ENCODE assay signal across 8 cellular contexts in the genomic region with DNA sequence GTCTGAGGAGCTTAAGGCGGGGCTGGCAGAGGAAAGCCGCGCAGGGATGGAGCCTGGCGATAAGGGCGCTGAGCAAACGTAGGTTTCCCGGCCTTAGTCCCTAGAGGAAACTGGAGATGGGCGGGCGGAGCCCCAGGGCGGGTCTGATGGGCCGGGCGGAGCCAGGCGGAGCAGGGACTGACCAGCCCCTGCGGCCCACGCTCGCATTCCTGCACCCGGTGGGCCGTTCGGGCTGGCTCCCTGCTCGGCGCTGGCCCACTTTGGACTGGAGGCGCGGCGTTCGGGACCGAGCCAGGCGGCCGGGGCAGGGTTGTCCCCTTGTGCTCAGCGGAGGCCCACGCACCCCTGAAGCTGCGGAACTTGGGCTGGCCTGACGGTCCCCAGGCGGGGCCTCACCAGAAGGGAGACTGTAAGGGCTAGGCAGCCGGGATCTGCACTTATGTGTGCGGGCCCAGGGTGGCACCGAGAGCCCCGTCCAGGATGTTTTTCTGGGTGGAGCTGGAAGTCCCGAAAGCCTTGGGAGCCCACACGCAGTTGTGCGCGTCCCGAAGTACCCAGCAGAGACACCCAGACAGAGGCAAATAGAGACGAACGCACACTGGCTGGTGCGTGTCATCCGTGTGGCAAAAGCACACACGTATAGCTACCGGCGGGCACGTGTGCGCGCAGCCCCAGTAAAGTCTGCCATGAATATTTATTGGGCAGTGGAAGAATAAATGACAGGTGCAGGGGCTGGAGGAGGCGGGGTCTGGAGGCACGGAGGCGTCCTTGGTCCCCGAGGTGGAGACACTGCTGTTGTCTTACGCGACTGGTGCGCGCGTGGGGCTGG. TPM values are rescaled to one million over a fixed set of nuclear protein-coding genes. Genes with fewer than 3 reads are reported as not detected.
DNase-seq lines count a peak whose midpoint lies in the region; ATAC-seq and TF ChIP-seq lines count a peak whose summit lies in the region.

No MANE protein-coding gene starts in this region.

- no peak overlapping the region for H3K4ac ChIP-seq in mesenchymal stem cell (ENCODE audit: low read depth in 1 of 2, low read length in 2 of 2)

- H2AFZ ChIP-seq in mesenchymal stem cell (ENCODE audit: low read depth, low read length), result peak overlapping the region; percentile 49

- H3K4me3 ChIP-seq in RWPE2 (ENCODE audit: severe bottlenecking), result peak overlapping the region; percentile 28
- H3K4me3 ChIP-seq in effector memory CD4-positive, alpha-beta T cell (ENCODE audit: insufficient read depth, low read depth, low read length, poor library complexity, severe bottlenecking), result peak overlapping the region; percentile 48
- H3K4me3 ChIP-seq in mesenchymal stem cell (ENCODE audit: insufficient read depth in 1 of 2, low read depth in 1 of 2, low read length in 2 of 2), result peak overlapping the region; percentile 33 to 60
- peak overlapping the region; percentile 13 to 59 (median 45) for H3K4me3 ChIP-seq in upper lobe of left lung

- H2AK5ac ChIP-seq in mesenchymal stem cell (ENCODE audit: low read length, severe bottlenecking), result no peak overlapping the region

- under 1% methylated on average over 59 of the region's 61 CpGs for WGBS in mesenchymal stem cell
- 1 to 6% methylated on average over 9 to 40 of the region's 61 CpGs for WGBS in upper lobe of left lung, 2 donors

- no peaks in the 10 kb centered on the region for H3K79me1 ChIP-seq in mesenchymal stem cell (replicated peaks; ENCODE audit: low read length, poor library complexity, severe bottlenecking)

- no peak overlapping the region for H3K18ac ChIP-seq in mesenchymal stem cell (ENCODE audit: low read depth in 1 of 2, low read length in 2 of 2)

- ATAC-seq in RWPE2 (ENCODE audit: low read depth), result peak; percentile 93
- peak; percentile 82 to 88 for ATAC-seq in upper lobe of left lung (ENCODE audit: low FRiP score in 2 of 2)

- peak overlapping the region; percentile 95 for H3K4me2 ChIP-seq in mesenchymal stem cell (ENCODE audit: low read length, poor library complexity, severe bottlenecking)

- peak overlapping the region in 1 of 2 experiments; percentile 15 for H3K14ac ChIP-seq in mesenchymal stem cell (ENCODE audit: low read length in 2 of 2)

- H2BK5ac ChIP-seq in mesenchymal stem cell (ENCODE audit: low read depth, low read length, poor library complexity, severe bottlenecking), result no peak overlapping the region

- H3K36me3 ChIP-seq in RWPE2 (ENCODE audit: low read depth) (no peaks in the 10 kb centered on the region), mesenchymal stem cell (ENCODE audit: control insufficient read depth in 1 of 2, insufficient read depth in 2 of 2, low read depth in 1 of 2, low read length in 2 of 2) (no peaks in the 10 kb centered on the region), upper lobe of left lung (no peaks in the 10 kb centered on the region)
- no peaks in the 10 kb centered on the region for H3K36me3 ChIP-seq in effector memory CD4-positive, alpha-beta T cell (ENCODE audit: control insufficient read depth, insufficient read depth, low read length)

- no peak for TF ChIP-seq EP300 in upper lobe of left lung (IDR thresholded peaks at IDR 0.05)

- H2BK120ac ChIP-seq in mesenchymal stem cell (ENCODE audit: low read depth, low read length), result no peak overlapping the region

- H4K91ac ChIP-seq in mesenchymal stem cell (ENCODE audit: low read length), result no peak overlapping the region

- H3K27ac ChIP-seq in RWPE2 (ENCODE audit: poor library complexity, severe bottlenecking), result no peak overlapping the region
- no peak overlapping the region for H3K27ac ChIP-seq in effector memory CD4-positive, alpha-beta T cell (ENCODE audit: insufficient read depth, low read length, poor library complexity, severe bottlenecking)
- no peak overlapping the region for H3K27ac ChIP-seq in mesenchymal stem cell (ENCODE audit: low read length, poor library complexity, severe bottlenecking)
- no peak overlapping the region for H3K27ac ChIP-seq in upper lobe of left lung

- TF ChIP-seq POLR2A in upper lobe of left lung (IDR thresholded peaks at IDR 0.05), result no peak

- no peak overlapping the region for H2BK15ac ChIP-seq in mesenchymal stem cell (ENCODE audit: low read depth, poor library complexity, severe bottlenecking)

- DNase-seq in activated naive CD4-positive, alpha-beta T cell treated with Interleukin-2 at 50 U/mL for 16 hours, result peak; percentile 25
- DNase-seq in activated naive CD4-positive, alpha-beta T cell (lab: John Stamatoyannopoulos, UW), result no peak
- DNase-seq in RWPE2 (ENCODE audit: low spot score) (no peak), mesenchymal stem cell (peak; percentile 54), upper lobe of left lung (peak; percentile 68 to 90), UCSD-AML1 (lab: John Stamatoyannopoulos, UW; ENCODE audit: unreplicated experiment) (no peak), MV-4-11 (lab: John Stamatoyannopoulos, UW) (no peak)
- no peak for DNase-seq in effector memory CD4-positive, alpha-beta T cell

- H3K4me1 ChIP-seq in RWPE2 (ENCODE audit: insufficient read depth, poor library complexity, severe bottlenecking) (no peaks in the 10 kb centered on the region), mesenchymal stem cell (ENCODE audit: control insufficient read depth, insufficient read depth, low read depth, low read length) (peaks cover 22% of the 10 kb centered on the region), upper lobe of left lung (peaks cover 26 to 29% (median 27%) of the 10 kb centered on the region in 4 donors)
- H3K4me1 ChIP-seq in effector memory CD4-positive, alpha-beta T cell (ENCODE audit: control insufficient read depth, insufficient read depth, low read length, poor library complexity, severe bottlenecking), result peaks cover 26% of the 10 kb centered on the region

- H4K8ac ChIP-seq in mesenchymal stem cell (ENCODE audit: low read length), result no peak overlapping the region

- no peaks in the 10 kb centered on the region for H3K9me3 ChIP-seq in RWPE2 (ENCODE audit: severe bottlenecking)
- H3K9me3 ChIP-seq in effector memory CD4-positive, alpha-beta T cell (ENCODE audit: control insufficient read depth, low read length), result no peaks in the 10 kb centered on the region
- no peaks in the 10 kb centered on the region for H3K9me3 ChIP-seq in mesenchymal stem cell (ENCODE audit: control insufficient read depth, low read length)
- no peaks in the 10 kb centered on the region for H3K9me3 ChIP-seq in upper lobe of left lung

- no peak overlapping the region for H2BK12ac ChIP-seq in mesenchymal stem cell (ENCODE audit: low read length in 2 of 2)

- no peak for TF ChIP-seq CTCF in RWPE2 (IDR thresholded peaks at IDR 0.05; ENCODE audit: poor library complexity, severe bottlenecking)
- no peak for TF ChIP-seq CTCF in upper lobe of left lung (IDR thresholded peaks at IDR 0.05)

- peak overlapping the region; percentile 22 for H3K9ac ChIP-seq in mesenchymal stem cell (ENCODE audit: low read length)

- peak overlapping the region in 1 of 2 experiments; percentile 97 for H3K23ac ChIP-seq in mesenchymal stem cell (ENCODE audit: low read length in 2 of 2)

- peaks cover 30% of the 10 kb centered on the region for H3K27me3 ChIP-seq in RWPE2 (ENCODE audit: insufficient read depth, poor library complexity, severe bottlenecking)
- H3K27me3 ChIP-seq in effector memory CD4-positive, alpha-beta T cell (replicated peaks; ENCODE audit: control insufficient read depth, insufficient read depth, low read length, poor library complexity, severe bottlenecking), result peaks cover 30% of the 10 kb centered on the region
- peaks cover 59 to 63% of the 10 kb centered on the region in 2 experiments for H3K27me3 ChIP-seq in mesenchymal stem cell (ENCODE audit: control insufficient read depth in 1 of 2, insufficient read depth in 1 of 2, low read length in 2 of 2)
- H3K27me3 ChIP-seq in upper lobe of left lung, result peaks cover 0 to 23% (median 15%) of the 10 kb centered on the region in 4 donors

RNA-seq across cellular contexts. Expression of a gene that starts 1.4 kb away (rescaled TPM):
- polyA plus RNA-seq in mesenchymal stem cell (2013, experiment 1 of 2), result not detected
- polyA plus RNA-seq in mesenchymal stem cell (2013, experiment 2 of 2), result not detected
- total RNA-seq in upper lobe of left lung, result not detected

RNA-seq across cellular contexts. Expression of a gene that starts 1.6 kb away (rescaled TPM):
- polyA plus RNA-seq in mesenchymal stem cell (2013, experiment 1 of 2), result not detected
- polyA plus RNA-seq in mesenchymal stem cell (2013, experiment 2 of 2), result not detected
- under 1 TPM in 1 of 6 donors, not detected in 5; 0.27 TPM for total RNA-seq in upper lobe of left lung

RNA-seq across cellular contexts. Expression of a gene that starts 12.9 kb away (rescaled TPM):
- 30.8 TPM for polyA plus RNA-seq in mesenchymal stem cell (2013, experiment 1 of 2)
- 31.8 TPM for polyA plus RNA-seq in mesenchymal stem cell (2013, experiment 2 of 2)
- 100 to 1,000 TPM in 1 of 6 donors, 10 to 100 TPM in 5; 44.0 to 103 (median 83.7) TPM for total RNA-seq in upper lobe of left lung

RNA-seq across cellular contexts. Expression of a gene that starts 35.6 kb away (rescaled TPM):
- polyA plus RNA-seq in mesenchymal stem cell (2013, experiment 1 of 2), result 358 TPM
- polyA plus RNA-seq in mesenchymal stem cell (2013, experiment 2 of 2), result 365 TPM
- 100 to 1,000 TPM in 3 of 6 donors, 10 to 100 TPM in 3; 65.7 to 258 (median 145) TPM for total RNA-seq in upper lobe of left lung

RNA-seq across cellular contexts. Expression of a gene that starts 44.3 kb away (rescaled TPM):
- polyA plus RNA-seq in mesenchymal stem cell (2013, experiment 1 of 2), result not detected
- not detected for polyA plus RNA-seq in mesenchymal stem cell (2013, experiment 2 of 2)
- 10 to 100 TPM; 12.3 to 65.2 (median 40.9) TPM for total RNA-seq in upper lobe of left lung

Comparison
In these comparisons a context has a peak if more than half of its experiments do, and no peak if none do; other contexts are left out.
1. DNase-seq: peak in activated naive CD4-positive, alpha-beta T cell treated with Interleukin-2 at 50 U/mL for 16 hours (single experiment), mesenchymal stem cell (single experiment) and upper lobe of left lung (2 of 2); none in activated naive CD4-positive, alpha-beta T cell (0 of 4), RWPE2 (single experiment), effector memory CD4-positive, alpha-beta T cell (0 of 3), UCSD-AML1 (single experiment) and MV-4-11 (single experiment).
2. Peak in every context shown above with its lines, with median percentiles within 50 percentile points of each other: H3K4me3 ChIP-seq.